ENCODE assay signal across 22 cellular contexts in the genomic region with DNA sequence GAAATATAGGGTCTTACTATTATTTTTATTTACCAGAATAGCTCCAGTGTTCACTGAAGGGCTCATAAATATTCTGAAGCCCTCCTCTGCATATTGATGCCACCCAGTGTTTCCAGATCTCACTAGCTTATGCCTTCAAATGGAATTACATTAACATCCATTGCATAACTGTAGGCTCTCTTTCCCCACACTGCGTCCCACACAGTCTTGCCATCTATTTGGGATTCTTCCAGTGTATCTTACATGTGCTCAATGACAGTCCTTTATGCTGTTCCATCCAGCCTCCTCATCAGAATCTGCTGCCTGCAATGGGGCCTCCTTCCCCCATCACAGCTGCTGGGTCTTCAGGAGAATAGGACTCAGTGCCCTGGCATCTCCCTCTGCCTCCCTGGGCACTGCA.
"Had no signal": no experiment of that assay in that cellular context is flagged by ENCODE, and none has a peak within 500 bp of the region (broad histone marks: within the 10 kb centered on the region; RNA-seq: fewer than 3 reads in every experiment).

No MANE protein-coding gene starts in this region.

- ATAC-seq: left lobe of liver; naive thymus-derived CD8-positive, alpha-beta T cell had no signal

- H3K9me3 Mint-ChIP-seq: activated CD4-positive, alpha-beta memory T cell treated with anti-CD3 and anti-CD28 coated beads for 36 hours; activated naive CD4-positive, alpha-beta T cell treated with anti-CD3 and anti-CD28 coated beads for 36 hours; naive thymus-derived CD8-positive, alpha-beta T cell had no signal

- H3K27ac Mint-ChIP-seq: activated CD4-positive, alpha-beta memory T cell treated with anti-CD3 and anti-CD28 coated beads for 36 hours; activated naive CD4-positive, alpha-beta T cell treated with anti-CD3 and anti-CD28 coated beads for 36 hours; activated naive CD8-positive, alpha-beta T cell treated with anti-CD3 and anti-CD28 coated beads, Interleukin-2, amount 10 ng/mL, durations not matched to agents 7 days and 5 days; mesothelial cell of epicardium; neural progenitor cell had no signal

- H3K4me1 ChIP-seq: neural progenitor cell, sigmoid colon, thyroid gland had no signal

- H2AFZ ChIP-seq: neural progenitor cell had no signal

- H3K36me3 Mint-ChIP-seq: activated CD4-positive, alpha-beta memory T cell treated with anti-CD3 and anti-CD28 coated beads for 36 hours; activated naive CD8-positive, alpha-beta T cell treated with anti-CD3 and anti-CD28 coated beads, Interleukin-2, amount 10 ng/mL, durations not matched to agents 7 days and 5 days; mesothelial cell of epicardium; naive thymus-derived CD8-positive, alpha-beta T cell; neural progenitor cell had no signal

- H3K9ac ChIP-seq: neural progenitor cell had no signal

- H3K27ac ChIP-seq: epithelial cell of prostate, foreskin keratinocyte, neural progenitor cell, sigmoid colon, thyroid gland had no signal

- H3K4me2 ChIP-seq: neural progenitor cell had no signal

- H3K27me3 ChIP-seq: foreskin keratinocyte, neural progenitor cell, sigmoid colon, thyroid gland had no signal

- H3K4me3 Mint-ChIP-seq: activated CD4-positive, alpha-beta memory T cell treated with anti-CD3 and anti-CD28 coated beads for 36 hours; activated naive CD4-positive, alpha-beta T cell treated with anti-CD3 and anti-CD28 coated beads for 36 hours; activated naive CD8-positive, alpha-beta T cell treated with anti-CD3 and anti-CD28 coated beads, Interleukin-2, amount 10 ng/mL, durations not matched to agents 7 days and 5 days; mesothelial cell of epicardium; naive thymus-derived CD8-positive, alpha-beta T cell; neural progenitor cell had no signal

- H3K36me3 ChIP-seq: neural progenitor cell, sigmoid colon, thyroid gland had no signal

- H3K4me1 Mint-ChIP-seq: activated naive CD8-positive, alpha-beta T cell treated with anti-CD3 and anti-CD28 coated beads, Interleukin-2, amount 10 ng/mL, durations not matched to agents 7 days and 5 days; naive thymus-derived CD8-positive, alpha-beta T cell had no signal

- H3K4me3 ChIP-seq: lung, neural progenitor cell, sigmoid colon, thyroid gland had no signal

- H3K9me3 ChIP-seq: sigmoid colon, thyroid gland had no signal

- DNase-seq: activated CD4-positive, alpha-beta memory T cell treated with anti-CD3 and anti-CD28 coated beads for 36 hours; activated CD4-positive, alpha-beta T cell treated with anti-CD3 and anti-CD28 coated beads for 48 hours; activated effector memory CD4-positive, alpha-beta T cell treated with Interleukin-2 at 50 U/mL for 16 hours; activated naive CD4-positive, alpha-beta T cell treated with anti-CD3 and anti-CD28 coated beads for 36 hours; activated naive CD8-positive, alpha-beta T cell treated with anti-CD3 and anti-CD28 coated beads, Interleukin-2, amount 10 ng/mL, durations not matched to agents 7 days and 5 days; activated T-cell treated with anti-CD3 and anti-CD28 coated beads, Interleukin-2, amount 50 U/mL, for 48 hours; cerebellar nuclear complex; cortex of kidney; naive thymus-derived CD8-positive, alpha-beta T cell; retina; sigmoid colon; stimulated activated CD4-positive, alpha-beta T cell treated with anti-CD3 and anti-CD28 coated beads, Interleukin-4, amount 100 ng/mL, for 1 hour; stimulated activated naive CD4-positive, alpha-beta T cell; thyroid gland had no signal

- FAIRE-seq: bronchial epithelial cell, urothelium cell line had no signal
